33 cellular contexts compared by ENCODE assay signal in genomic region chr6:104321301-104321700, GRCh38.
"Had no signal": no experiment of that assay in that cellular context is flagged by ENCODE, and none has a peak within 500 bp of the region (broad histone marks: within the 10 kb centered on the region; RNA-seq: fewer than 3 reads in every experiment).

No MANE protein-coding gene starts in this region.

- H3K4me3 Mint-ChIP-seq: activated B cell treated with CpG ODN at 0.5 μM for 24 hours; activated CD4-positive, alpha-beta memory T cell treated with anti-CD3 and anti-CD28 coated beads for 36 hours; activated CD4-positive, alpha-beta T cell treated with anti-CD3 and anti-CD28 coated beads, Interleukin-2, amount 10 ng/mL, durations not matched to agents 24 days and 14 days; activated CD8-positive, alpha-beta T cell treated with anti-CD3 and anti-CD28 coated beads for 36 hours; activated naive CD4-positive, alpha-beta T cell treated with anti-CD3 and anti-CD28 coated beads, Interleukin-2, amount 10 ng/mL, durations not matched to agents 7 days and 5 days; activated naive CD4-positive, alpha-beta T cell treated with anti-CD3 and anti-CD28 coated beads, Interleukin-2, amount 50 U/mL, for 24 hours; activated naive CD8-positive, alpha-beta T cell; activated naive CD8-positive, alpha-beta T cell treated with anti-CD3 and anti-CD28 coated beads, Interleukin-2, amount 10 ng/mL, durations not matched to agents 7 days and 5 days; activated naive CD8-positive, alpha-beta T cell treated with anti-CD3 and anti-CD28 coated beads, Interleukin-2, amount 50 U/mL, for 24 hours; activated T-cell treated with anti-CD3 and anti-CD28 coated beads, Interleukin-2, amount 50 U/mL, for 4 hours; activated T-cell treated with anti-CD3 and anti-CD28 coated beads, Interleukin-2, amount 50 U/mL, for 72 hours; activated T-helper 1 cell treated with anti-CD3 and anti-CD28 coated beads, Interleukin-12 subunit alpha, Interleukin-12 subunit beta, Interleukin-2, Interleukin-4 antibody, amounts not matched to agents 30 ng/mL and 10 ng/mL and 1 ng/mL, durations not matched to agents 14 hours and 24 hours and 36 hours; activated T-helper 17 cell treated with anti-CD3 and anti-CD28 coated beads, Interleukin-2, amount 50 U/mL, for 72 hours; brain; central memory CD8-positive, alpha-beta T cell; T-helper 1 cell treated with Interleukin-12 subunit alpha and Interleukin-12 subunit beta and Interleukin-4 antibody, amounts not matched to agents 30 μg/mL and 1 μg/mL, for 36 hours; T-helper 2 cell treated with Interferon-gamma antibody and Interleukin-4, amounts not matched to agents 5 μg/mL and 100 μg/mL, for 36 hours had no signal

- H3K36me3 ChIP-seq: ascending aorta, cardiac muscle cell had no signal

- H3K4me3 ChIP-seq: ascending aorta, cardiac muscle cell had no signal

- H3K9me3 Mint-ChIP-seq: activated B cell treated with CpG ODN at 0.5 μM for 24 hours; activated CD4-positive, alpha-beta memory T cell treated with anti-CD3 and anti-CD28 coated beads for 36 hours; activated CD4-positive, alpha-beta T cell treated with anti-CD3 and anti-CD28 coated beads, Interleukin-2, amount 10 ng/mL, durations not matched to agents 24 days and 14 days; activated CD8-positive, alpha-beta T cell treated with anti-CD3 and anti-CD28 coated beads for 36 hours; activated naive CD4-positive, alpha-beta T cell treated with anti-CD3 and anti-CD28 coated beads, Interleukin-2, amount 10 ng/mL, durations not matched to agents 7 days and 5 days; activated naive CD4-positive, alpha-beta T cell treated with anti-CD3 and anti-CD28 coated beads, Interleukin-2, amount 50 U/mL, for 24 hours; activated naive CD8-positive, alpha-beta T cell treated with anti-CD3 and anti-CD28 coated beads, Interleukin-2, amount 10 ng/mL, durations not matched to agents 7 days and 5 days; activated naive CD8-positive, alpha-beta T cell treated with anti-CD3 and anti-CD28 coated beads, Interleukin-2, amount 50 U/mL, for 24 hours; activated T-cell treated with anti-CD3 and anti-CD28 coated beads, Interleukin-2, amount 50 U/mL, for 4 hours; activated T-cell treated with anti-CD3 and anti-CD28 coated beads, Interleukin-2, amount 50 U/mL, for 72 hours; activated T-helper 1 cell treated with anti-CD3 and anti-CD28 coated beads, Interleukin-12 subunit alpha, Interleukin-12 subunit beta, Interleukin-2, Interleukin-4 antibody, amounts not matched to agents 30 ng/mL and 10 ng/mL and 1 ng/mL, durations not matched to agents 14 hours and 24 hours and 36 hours; activated T-helper 17 cell treated with anti-CD3 and anti-CD28 coated beads, Interleukin-2, amount 50 U/mL, for 72 hours; central memory CD8-positive, alpha-beta T cell; T-helper 1 cell treated with Interleukin-12 subunit alpha and Interleukin-12 subunit beta and Interleukin-4 antibody, amounts not matched to agents 30 μg/mL and 1 μg/mL, for 36 hours; T-helper 2 cell treated with Interferon-gamma antibody and Interleukin-4, amounts not matched to agents 5 μg/mL and 100 μg/mL, for 36 hours had no signal

- H3K4me1 Mint-ChIP-seq: activated B cell treated with CpG ODN at 0.5 μM for 24 hours; activated CD4-positive, alpha-beta T cell treated with anti-CD3 and anti-CD28 coated beads, Interleukin-2, amount 10 ng/mL, durations not matched to agents 24 days and 14 days; activated naive CD4-positive, alpha-beta T cell treated with anti-CD3 and anti-CD28 coated beads, Interleukin-2, amount 10 ng/mL, durations not matched to agents 7 days and 5 days; activated naive CD4-positive, alpha-beta T cell treated with anti-CD3 and anti-CD28 coated beads, Interleukin-2, amount 50 U/mL, for 24 hours; activated naive CD8-positive, alpha-beta T cell treated with anti-CD3 and anti-CD28 coated beads, Interleukin-2, amount 10 ng/mL, durations not matched to agents 7 days and 5 days; activated naive CD8-positive, alpha-beta T cell treated with anti-CD3 and anti-CD28 coated beads, Interleukin-2, amount 50 U/mL, for 24 hours; activated T-helper 17 cell treated with anti-CD3 and anti-CD28 coated beads, Interleukin-2, amount 50 U/mL, for 72 hours; central memory CD8-positive, alpha-beta T cell had no signal

- DNase-seq: activated B cell treated with CpG ODN at 0.5 μM for 24 hours; activated CD4-positive, alpha-beta memory T cell treated with anti-CD3 and anti-CD28 coated beads for 36 hours; activated CD4-positive, alpha-beta T cell treated with anti-CD3 and anti-CD28 coated beads for 4 hours; activated CD4-positive, alpha-beta T cell treated with anti-CD3 and anti-CD28 coated beads, Interleukin-2, amount 10 ng/mL, durations not matched to agents 24 days and 14 days; activated CD4-positive, alpha-beta T cell treated with anti-CD3 and anti-CD28 coated beads, Interleukin-2, amount 50 U/mL, for 1 hour; activated CD4-positive, alpha-beta T cell treated with anti-CD3 and anti-CD28 coated beads, Interleukin-2, amount 50 U/mL, for 4 hours; activated CD4-positive, CD25-positive, alpha-beta regulatory T cell treated with anti-CD3 and anti-CD28 coated beads, Interleukin-2, amount 50 U/mL, for 72 hours; activated CD8-positive, alpha-beta memory T cell treated with anti-CD3 and anti-CD28 coated beads, Interleukin-2, amount 50 U/mL, for 4 hours; activated CD8-positive, alpha-beta T cell treated with anti-CD3 and anti-CD28 coated beads for 36 hours; activated effector memory CD4-positive, alpha-beta T cell treated with anti-CD3 and anti-CD28 coated beads, Interleukin-2, amount 50 U/mL, for 16 hours; activated naive CD4-positive, alpha-beta T cell treated with anti-CD3 and anti-CD28 coated beads, Interleukin-2, amount 10 ng/mL, durations not matched to agents 7 days and 5 days; activated naive CD4-positive, alpha-beta T cell treated with Interleukin-2 at 50 U/mL for 16 hours; activated naive CD8-positive, alpha-beta T cell treated with anti-CD3 and anti-CD28 coated beads, Interleukin-2, amount 10 ng/mL, durations not matched to agents 7 days and 5 days; activated naive CD8-positive, alpha-beta T cell treated with anti-CD3 and anti-CD28 coated beads, Interleukin-2, amount 50 U/mL, for 24 hours; activated T-cell treated with anti-CD3 and anti-CD28 coated beads for 4 hours; activated T-cell treated with anti-CD3 and anti-CD28 coated beads, Interleukin-2, amount 50 U/mL, for 1 hour; activated T-cell treated with anti-CD3 and anti-CD28 coated beads, Interleukin-2, amount 50 U/mL, for 4 hours; activated T-cell treated with anti-CD3 and anti-CD28 coated beads, Interleukin-2, amount 50 U/mL, for 72 hours; amygdala; anterior cingulate cortex; T-helper 1 cell; T-helper 2 cell; T-helper 9 cell had no signal

- H3K27ac Mint-ChIP-seq: activated B cell treated with CpG ODN at 0.5 μM for 24 hours; activated CD4-positive, alpha-beta memory T cell treated with anti-CD3 and anti-CD28 coated beads for 36 hours; activated CD4-positive, alpha-beta T cell treated with anti-CD3 and anti-CD28 coated beads, Interleukin-2, amount 10 ng/mL, durations not matched to agents 24 days and 14 days; activated CD8-positive, alpha-beta T cell treated with anti-CD3 and anti-CD28 coated beads for 36 hours; activated naive CD4-positive, alpha-beta T cell treated with anti-CD3 and anti-CD28 coated beads, Interleukin-2, amount 10 ng/mL, durations not matched to agents 7 days and 5 days; activated naive CD4-positive, alpha-beta T cell treated with anti-CD3 and anti-CD28 coated beads, Interleukin-2, amount 50 U/mL, for 24 hours; activated naive CD8-positive, alpha-beta T cell; activated naive CD8-positive, alpha-beta T cell treated with anti-CD3 and anti-CD28 coated beads, Interleukin-2, amount 10 ng/mL, durations not matched to agents 7 days and 5 days; activated naive CD8-positive, alpha-beta T cell treated with anti-CD3 and anti-CD28 coated beads, Interleukin-2, amount 50 U/mL, for 24 hours; activated T-cell treated with anti-CD3 and anti-CD28 coated beads, Interleukin-2, amount 50 U/mL, for 72 hours; activated T-helper 1 cell treated with anti-CD3 and anti-CD28 coated beads, Interleukin-12 subunit alpha, Interleukin-12 subunit beta, Interleukin-2, Interleukin-4 antibody, amounts not matched to agents 30 ng/mL and 10 ng/mL and 1 ng/mL, durations not matched to agents 14 hours and 24 hours and 36 hours; activated T-helper 17 cell treated with anti-CD3 and anti-CD28 coated beads, Interleukin-2, amount 50 U/mL, for 72 hours; brain; T-helper 1 cell treated with Interleukin-12 subunit alpha and Interleukin-12 subunit beta and Interleukin-4 antibody, amounts not matched to agents 30 μg/mL and 1 μg/mL, for 36 hours; T-helper 2 cell treated with Interferon-gamma antibody and Interleukin-4, amounts not matched to agents 5 μg/mL and 100 μg/mL, for 36 hours had no signal

- H3K9me3 ChIP-seq: ascending aorta had no signal

- ATAC-seq: activated CD8-positive, alpha-beta T cell treated with anti-CD3 and anti-CD28 coated beads for 36 hours; activated naive CD8-positive, alpha-beta T cell treated with anti-CD3 and anti-CD28 coated beads, Interleukin-2, amount 50 U/mL, for 24 hours; activated T-cell treated with anti-CD3 and anti-CD28 coated beads, Interleukin-2, amount 50 U/mL, for 4 hours; activated T-cell treated with anti-CD3 and anti-CD28 coated beads, Interleukin-2, amount 50 U/mL, for 72 hours; activated T-helper 17 cell treated with anti-CD3 and anti-CD28 coated beads, Interleukin-2, amount 50 U/mL, for 72 hours had no signal

- H3K36me3 Mint-ChIP-seq: activated CD4-positive, alpha-beta memory T cell treated with anti-CD3 and anti-CD28 coated beads for 36 hours; activated naive CD4-positive, alpha-beta T cell treated with anti-CD3 and anti-CD28 coated beads, Interleukin-2, amount 10 ng/mL, durations not matched to agents 7 days and 5 days; activated naive CD4-positive, alpha-beta T cell treated with anti-CD3 and anti-CD28 coated beads, Interleukin-2, amount 50 U/mL, for 24 hours; activated naive CD8-positive, alpha-beta T cell; activated naive CD8-positive, alpha-beta T cell treated with anti-CD3 and anti-CD28 coated beads, Interleukin-2, amount 10 ng/mL, durations not matched to agents 7 days and 5 days; brain had no signal

- H3K27me3 ChIP-seq: ascending aorta, cardiac muscle cell had no signal
